Comparison of ENCODE assay signal across 8 cellular contexts in the genomic region with DNA sequence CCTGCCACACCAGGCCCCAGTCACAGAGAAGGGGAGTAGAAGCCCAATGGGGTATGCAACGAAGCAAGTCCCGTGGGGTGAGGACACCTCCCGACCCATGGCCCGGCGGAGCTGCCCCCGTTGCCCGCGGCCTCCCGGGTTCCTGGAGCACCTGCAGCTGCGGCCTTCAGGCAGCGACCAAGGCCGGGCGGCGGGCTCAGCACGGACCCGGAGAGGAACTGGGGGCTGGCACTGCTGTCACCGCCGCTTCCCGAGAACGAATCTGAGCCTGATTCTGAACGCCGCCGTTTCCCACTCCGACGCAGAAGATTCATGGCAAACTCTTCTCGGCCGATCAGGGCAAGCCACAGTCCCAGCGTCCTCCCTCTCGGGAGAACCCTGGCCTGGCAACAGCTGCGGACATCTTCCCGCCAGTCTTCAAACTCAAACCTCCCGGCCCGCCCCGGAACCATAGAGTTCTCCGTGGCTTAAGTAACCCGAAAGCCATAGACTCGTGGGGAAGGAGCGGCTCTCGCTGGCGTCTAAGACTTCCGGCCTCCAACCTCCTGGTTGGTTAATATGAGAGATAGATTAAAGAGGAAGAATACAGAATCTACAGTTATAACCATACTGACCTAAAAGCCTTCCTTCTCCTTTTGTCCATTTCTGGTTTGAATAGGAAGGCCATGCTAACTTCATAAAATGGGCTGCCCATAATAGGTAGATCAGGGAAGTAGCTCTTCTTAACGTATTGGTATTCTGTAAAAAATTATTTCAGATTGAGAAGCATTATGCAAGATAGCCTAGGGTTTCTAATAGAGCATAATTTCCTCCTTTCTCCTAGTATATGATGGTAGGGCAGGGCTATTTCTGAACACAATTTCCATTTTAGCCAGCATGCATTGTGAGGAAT. TPM values are rescaled to one million over a fixed set of nuclear protein-coding genes. Genes with fewer than 3 reads are reported as not detected.
DNase-seq lines count a peak whose midpoint lies in the region; FAIRE-seq and TF ChIP-seq lines count a peak whose summit lies in the region.

POLQ (minus strand) TSS at position 425 of the 892 bp plus-strand sequence; CDS start at position 314, 111 bp downstream.

- TF ChIP-seq POLR2A in H54 (IDR thresholded peaks at IDR 0.05; ENCODE audit: low read depth, low read length) (peak; percentile 56; the same call in 1 of the 2 replicates), Raji (IDR thresholded peaks at IDR 0.05; ENCODE audit: insufficient read depth, low read depth, low read length) (peak; percentile 85)

- H4K20me1 ChIP-seq in Loucy (ENCODE audit: insufficient read depth, low read length, poor library complexity, severe bottlenecking) = peaks cover 7% of the 10 kb centered on the region

- no peaks in the 10 kb centered on the region for H3K9me2 ChIP-seq in Loucy (replicated peaks; ENCODE audit: low read depth, low read length)

- H3K27ac Mint-ChIP-seq in nephron = peak within 1 kb of the TSS; percentile 85 to 92 (median 91)
- peak within 1 kb of the TSS; percentile 90 for H3K27ac Mint-ChIP-seq in stimulated activated naive CD8-positive, alpha-beta T cell treated with anti-CD3 and anti-CD28 coated beads, Interleukin-15, Interleukin-2, amounts not matched to agents 100 ng/mL and 50 ng/mL, for 24 hours

- H3K9me3 Mint-ChIP-seq in nephron = no peaks in the 10 kb centered on the region
- no peaks in the 10 kb centered on the region for H3K9me3 Mint-ChIP-seq in stimulated activated naive CD8-positive, alpha-beta T cell treated with anti-CD3 and anti-CD28 coated beads, Interleukin-15, Interleukin-2, amounts not matched to agents 100 ng/mL and 50 ng/mL, for 24 hours

- H3K36me3 ChIP-seq in Loucy (ENCODE audit: insufficient read depth, low read length) = no peaks in the 10 kb centered on the region

- H3K9ac ChIP-seq in Loucy (ENCODE audit: low read depth, low read length, poor library complexity, severe bottlenecking) = peak within 1 kb of the TSS; percentile 84

- H3K27me3 ChIP-seq in Loucy (ENCODE audit: insufficient read depth, low read length, poor library complexity, severe bottlenecking) = no peaks in the 10 kb centered on the region

- H3K4me3 Mint-ChIP-seq in nephron = peak within 1 kb of the TSS; percentile 85 to 91 (median 90)
- peak within 1 kb of the TSS; percentile 97 for H3K4me3 Mint-ChIP-seq in stimulated activated naive CD8-positive, alpha-beta T cell treated with anti-CD3 and anti-CD28 coated beads, Interleukin-15, Interleukin-2, amounts not matched to agents 100 ng/mL and 50 ng/mL, for 24 hours

- H3K27me3 Mint-ChIP-seq in nephron (ENCODE audit: low read depth) = no peaks in the 10 kb centered on the region
- no peaks in the 10 kb centered on the region for H3K27me3 Mint-ChIP-seq in stimulated activated naive CD8-positive, alpha-beta T cell treated with anti-CD3 and anti-CD28 coated beads, Interleukin-15, Interleukin-2, amounts not matched to agents 100 ng/mL and 50 ng/mL, for 24 hours

- DNase-seq in EL (peak; percentile 93), H54 (ENCODE audit: insufficient read length, low spot score) (peak; percentile 68), fibroblast of the aortic adventitia (ENCODE audit: low read depth) (peak; percentile 95)
- peak; percentile 72 for DNase-seq in activated T-helper 9 cell treated with anti-CD3 and anti-CD28 coated beads, Interleukin-2, amount 50 U/mL, for 16 hours (ENCODE audit: low read depth)

- peaks cover 8% of the 10 kb centered on the region for H3K4me1 Mint-ChIP-seq in nephron
- H3K4me1 Mint-ChIP-seq in stimulated activated naive CD8-positive, alpha-beta T cell treated with anti-CD3 and anti-CD28 coated beads, Interleukin-15, Interleukin-2, amounts not matched to agents 100 ng/mL and 50 ng/mL, for 24 hours (ENCODE audit: low read depth) = peaks cover 24% of the 10 kb centered on the region

- H3K4me3 ChIP-seq in Loucy (ENCODE audit: low read length, poor library complexity, severe bottlenecking) (peak within 1 kb of the TSS; percentile 80), fibroblast of the aortic adventitia (ENCODE audit: low read depth, low read length) (peak within 1 kb of the TSS; percentile 90)

- peak; percentile 95 for FAIRE-seq in H54 (lab: Jason Lieb, UNC)

- H3F3A ChIP-seq in Loucy (ENCODE audit: low read depth) = no peaks in the 10 kb centered on the region

- H3K9me3 ChIP-seq in Loucy (ENCODE audit: insufficient read depth, low read depth, low read length) = no peaks in the 10 kb centered on the region

- peaks cover 15% of the 10 kb centered on the region for H3K4me1 ChIP-seq in Loucy (ENCODE audit: insufficient read depth, low read length, poor library complexity, severe bottlenecking)

- peaks cover 47% of the 10 kb centered on the region for H3K79me2 ChIP-seq in Loucy (ENCODE audit: insufficient read depth, low read length)

- TF ChIP-seq CTCF in Loucy (conservative IDR thresholded peaks at IDR 0.05; ENCODE audit: low read length) (no peak), fibroblast of the aortic adventitia (IDR thresholded peaks at IDR 0.05; ENCODE audit: insufficient read depth, low read length) (no peak), nephron (IDR thresholded peaks at IDR 0.05; ENCODE audit: unreplicated experiment in 3 of 3) (no peak)

- peak within 1 kb of the TSS; percentile 90 for H2AFZ ChIP-seq in Loucy (ENCODE audit: low read length)

- H3K36me3 Mint-ChIP-seq in nephron (ENCODE audit: low read depth) = peaks cover 5% of the 10 kb centered on the region
- peaks cover 25% of the 10 kb centered on the region for H3K36me3 Mint-ChIP-seq in stimulated activated naive CD8-positive, alpha-beta T cell treated with anti-CD3 and anti-CD28 coated beads, Interleukin-15, Interleukin-2, amounts not matched to agents 100 ng/mL and 50 ng/mL, for 24 hours (ENCODE audit: low read depth)

- peak within 1 kb of the TSS; percentile 97 for H3K4me2 ChIP-seq in Loucy (ENCODE audit: low read depth, low read length, poor library complexity, severe bottlenecking)

RNA-seq across cellular contexts. Expression of gene POLQ, which starts in this region (rescaled TPM):
- total RNA-seq in fibroblast of the aortic adventitia (ENCODE audit: low replicate concordance) = 0.49 and 10.1 TPM in 2 replicates

Comparison
In these comparisons a context has a peak if more than half of its experiments do, and no peak if none do; other contexts are left out.
1. Peak in every context shown above with its lines: DNase-seq and H3K4me3 ChIP-seq.